ENCODE assay signal across 8 cellular contexts in genomic region chr14:106757444-106757843, GRCh38.
A peak's percentile ranks its signal among the peaks of the same experiment; 100 is the strongest.
DNase-seq lines count a peak whose midpoint lies in the region; ATAC-seq and TF ChIP-seq lines count a peak whose summit lies in the region.
"Not testable (repeated sequence)": the region's sequence is repeated elsewhere in the genome, so short reads cannot be mapped to it uniquely, and the experiment has no call there.

No MANE protein-coding gene starts in this region.

- POLR2A ChIA-PET in activated CD4-positive, alpha-beta memory T cell treated with anti-CD3 and anti-CD28 coated beads for 36 hours (lab: Charles Lee), result not testable (repeated sequence)

- H3K9me3 Mint-ChIP-seq in activated CD4-positive, alpha-beta memory T cell treated with anti-CD3 and anti-CD28 coated beads for 36 hours; activated T-cell treated with anti-CD3 and anti-CD28 coated beads, Interleukin-2, amount 50 U/mL, for 24 hours; activated T-cell treated with anti-CD3 and anti-CD28 coated beads, Interleukin-2, amount 50 U/mL, for 72 hours; activated naive CD4-positive, alpha-beta T cell treated with anti-CD3 and anti-CD28 coated beads, Interleukin-2, amount 50 U/mL, for 72 hours; activated naive CD8-positive, alpha-beta T cell treated with anti-CD3 and anti-CD28 coated beads, Interleukin-2, amount 50 U/mL, for 24 hours; stimulated activated effector memory CD8-positive, alpha-beta T cell treated with anti-CD3 and anti-CD28 coated beads, Interleukin-12 subunit alpha, Interleukin-12 subunit beta, amount 100 ng/mL, for 72 hours: not testable (repeated sequence)

- H3K27me3 Mint-ChIP-seq in activated CD4-positive, alpha-beta memory T cell treated with anti-CD3 and anti-CD28 coated beads for 36 hours, result peaks cover 12% of the 10 kb centered on the region
- not testable (repeated sequence) for H3K27me3 Mint-ChIP-seq in activated T-cell treated with anti-CD3 and anti-CD28 coated beads, Interleukin-2, amount 50 U/mL, for 24 hours; activated T-cell treated with anti-CD3 and anti-CD28 coated beads, Interleukin-2, amount 50 U/mL, for 72 hours (ENCODE audit: low read depth); activated naive CD8-positive, alpha-beta T cell treated with anti-CD3 and anti-CD28 coated beads, Interleukin-2, amount 50 U/mL, for 24 hours

- ATAC-seq in activated T-cell treated with anti-CD3 and anti-CD28 coated beads, Interleukin-2, amount 50 U/mL, for 72 hours (replicated peaks in 1 of 2), result peak; percentile 50 to 60
- ATAC-seq in activated naive CD4-positive, alpha-beta T cell treated with anti-CD3 and anti-CD28 coated beads, Interleukin-2, amount 50 U/mL, for 72 hours, result peak; percentile 73 to 95
- ATAC-seq in activated naive CD8-positive, alpha-beta T cell treated with anti-CD3 and anti-CD28 coated beads, Interleukin-2, amount 50 U/mL, for 24 hours, result peak; percentile 83
- ATAC-seq in stimulated activated effector memory CD8-positive, alpha-beta T cell treated with anti-CD3 and anti-CD28 coated beads, Interleukin-12 subunit alpha, Interleukin-12 subunit beta, amount 100 ng/mL, for 72 hours, result peak; percentile 66
- peak; percentile 49 for ATAC-seq in stimulated activated naive CD8-positive, alpha-beta T cell treated with anti-CD3 and anti-CD28 coated beads, Interleukin-15, Interleukin-2, amounts not matched to agents 100 U/mL and 50 U/mL, for 24 hours

- peak overlapping the region; percentile 39 for H3K27ac Mint-ChIP-seq in activated CD4-positive, alpha-beta memory T cell treated with anti-CD3 and anti-CD28 coated beads for 36 hours
- H3K27ac Mint-ChIP-seq in activated T-cell treated with anti-CD3 and anti-CD28 coated beads, Interleukin-2, amount 50 U/mL, for 24 hours, result peak overlapping the region; percentile 65
- H3K27ac Mint-ChIP-seq in activated T-cell treated with anti-CD3 and anti-CD28 coated beads, Interleukin-2, amount 50 U/mL, for 72 hours; activated naive CD8-positive, alpha-beta T cell treated with anti-CD3 and anti-CD28 coated beads, Interleukin-2, amount 50 U/mL, for 24 hours: not testable (repeated sequence)
- H3K27ac Mint-ChIP-seq in activated naive CD4-positive, alpha-beta T cell treated with anti-CD3 and anti-CD28 coated beads, Interleukin-2, amount 50 U/mL, for 72 hours, result peak overlapping the region in 1 of 2 donors; percentile 12
- H3K27ac Mint-ChIP-seq in stimulated activated effector memory CD8-positive, alpha-beta T cell treated with anti-CD3 and anti-CD28 coated beads, Interleukin-12 subunit alpha, Interleukin-12 subunit beta, amount 100 ng/mL, for 72 hours, result peak overlapping the region; percentile 26

- H3K36me3 Mint-ChIP-seq in activated CD4-positive, alpha-beta memory T cell treated with anti-CD3 and anti-CD28 coated beads for 36 hours; activated T-cell treated with anti-CD3 and anti-CD28 coated beads, Interleukin-2, amount 50 U/mL, for 24 hours (ENCODE audit: low read depth); activated T-cell treated with anti-CD3 and anti-CD28 coated beads, Interleukin-2, amount 50 U/mL, for 72 hours (ENCODE audit: insufficient read depth in 2 of 2); activated naive CD4-positive, alpha-beta T cell treated with anti-CD3 and anti-CD28 coated beads, Interleukin-2, amount 50 U/mL, for 72 hours; activated naive CD8-positive, alpha-beta T cell treated with anti-CD3 and anti-CD28 coated beads, Interleukin-2, amount 50 U/mL, for 24 hours (ENCODE audit: low read depth); stimulated activated effector memory CD8-positive, alpha-beta T cell treated with anti-CD3 and anti-CD28 coated beads, Interleukin-12 subunit alpha, Interleukin-12 subunit beta, amount 100 ng/mL, for 72 hours: not testable (repeated sequence)

- CTCF ChIA-PET in activated CD4-positive, alpha-beta memory T cell treated with anti-CD3 and anti-CD28 coated beads for 36 hours (lab: Charles Lee), result interaction anchor here (1.5 kb wide), 1 partner anchor 20 kb away, joined by 4 read pairs; no protein-coding TSS in a partner anchor

- peaks cover 14% of the 10 kb centered on the region for H3K4me1 Mint-ChIP-seq in activated CD4-positive, alpha-beta memory T cell treated with anti-CD3 and anti-CD28 coated beads for 36 hours (ENCODE audit: low read depth)
- peaks cover 20% of the 10 kb centered on the region for H3K4me1 Mint-ChIP-seq in activated T-cell treated with anti-CD3 and anti-CD28 coated beads, Interleukin-2, amount 50 U/mL, for 24 hours (ENCODE audit: low read depth)
- H3K4me1 Mint-ChIP-seq in activated T-cell treated with anti-CD3 and anti-CD28 coated beads, Interleukin-2, amount 50 U/mL, for 72 hours (ENCODE audit: low read depth), result peaks cover 14% of the 10 kb centered on the region
- not testable (repeated sequence) for H3K4me1 Mint-ChIP-seq in activated naive CD8-positive, alpha-beta T cell treated with anti-CD3 and anti-CD28 coated beads, Interleukin-2, amount 50 U/mL, for 24 hours
- H3K4me1 Mint-ChIP-seq in stimulated activated effector memory CD8-positive, alpha-beta T cell treated with anti-CD3 and anti-CD28 coated beads, Interleukin-12 subunit alpha, Interleukin-12 subunit beta, amount 100 ng/mL, for 72 hours, result peaks cover 20% of the 10 kb centered on the region

- H3K4me3 Mint-ChIP-seq in activated CD4-positive, alpha-beta memory T cell treated with anti-CD3 and anti-CD28 coated beads for 36 hours, result peak overlapping the region; percentile 10
- H3K4me3 Mint-ChIP-seq in activated T-cell treated with anti-CD3 and anti-CD28 coated beads, Interleukin-2, amount 50 U/mL, for 24 hours; activated naive CD8-positive, alpha-beta T cell treated with anti-CD3 and anti-CD28 coated beads, Interleukin-2, amount 50 U/mL, for 24 hours: not testable (repeated sequence)
- peak overlapping the region; percentile 29 to 43 for H3K4me3 Mint-ChIP-seq in activated T-cell treated with anti-CD3 and anti-CD28 coated beads, Interleukin-2, amount 50 U/mL, for 72 hours
- peak overlapping the region; percentile 7 for H3K4me3 Mint-ChIP-seq in stimulated activated effector memory CD8-positive, alpha-beta T cell treated with anti-CD3 and anti-CD28 coated beads, Interleukin-12 subunit alpha, Interleukin-12 subunit beta, amount 100 ng/mL, for 72 hours

- TF ChIP-seq POLR2A in Raji (IDR thresholded peaks at IDR 0.05; ENCODE audit: insufficient read depth, low read depth, low read length), result peak; percentile 35; the same call in 1 of the 2 replicates

- not testable (repeated sequence) for DNase-seq in activated CD4-positive, alpha-beta memory T cell treated with anti-CD3 and anti-CD28 coated beads for 36 hours; activated T-cell treated with anti-CD3 and anti-CD28 coated beads, Interleukin-2, amount 50 U/mL, for 24 hours; activated T-cell treated with anti-CD3 and anti-CD28 coated beads, Interleukin-2, amount 50 U/mL, for 72 hours; activated naive CD4-positive, alpha-beta T cell treated with anti-CD3 and anti-CD28 coated beads, Interleukin-2, amount 50 U/mL, for 72 hours (ENCODE audit: low spot score in 2 of 2); activated naive CD8-positive, alpha-beta T cell treated with anti-CD3 and anti-CD28 coated beads, Interleukin-2, amount 50 U/mL, for 24 hours; stimulated activated effector memory CD8-positive, alpha-beta T cell treated with anti-CD3 and anti-CD28 coated beads, Interleukin-12 subunit alpha, Interleukin-12 subunit beta, amount 100 ng/mL, for 72 hours (ENCODE audit: low spot score in 2 of 2); stimulated activated naive CD8-positive, alpha-beta T cell treated with anti-CD3 and anti-CD28 coated beads, Interleukin-15, Interleukin-2, amounts not matched to agents 100 U/mL and 50 U/mL, for 24 hours

- intact Hi-C loops in activated CD4-positive, alpha-beta memory T cell treated with anti-CD3 and anti-CD28 coated beads for 36 hours (cut with micrococcal nuclease), result not testable (repeated sequence)
